ENCODE assay signal across 1 cellular context in genomic region chr19:42175952-42176648, GRCh38.
TF ChIP-seq lines count a peak whose summit lies in the region.

No MANE protein-coding gene starts in this region.

TF ChIP-seq in HEK293, 187 proteins besides CTCF, POLR2A, EP300 and RAD21 (continued from another document and continues in another):
- no peak for TF ChIP-seq ZNF660 (tag by site-specific recombination; IDR thresholded peaks at IDR 0.05)
- TF ChIP-seq ZNF76 (tag by site-specific recombination; IDR thresholded peaks at IDR 0.05; ENCODE audit: borderline replicate concordance, low read depth) = no peak
- TF ChIP-seq PRDM10 (tag by site-specific recombination; IDR thresholded peaks at IDR 0.05) = peak; percentile 78
- no peak for TF ChIP-seq ZNF302 (tag by site-specific recombination; IDR thresholded peaks at IDR 0.05; ENCODE audit: low read depth)
- TF ChIP-seq ZNF23 (tag by site-specific recombination; IDR thresholded peaks at IDR 0.05; ENCODE audit: borderline replicate concordance) = no peak
- TF ChIP-seq ZFP41 (tag by site-specific recombination; IDR thresholded peaks at IDR 0.05; ENCODE audit: borderline replicate concordance) = no peak
- TF ChIP-seq TSHZ1 (tag by site-specific recombination; IDR thresholded peaks at IDR 0.05; ENCODE audit: borderline replicate concordance) = no peak
- no peak for TF ChIP-seq ZNF558 (tag by site-specific recombination; IDR thresholded peaks at IDR 0.05)
- no peak for TF ChIP-seq ZNF510 (tag by site-specific recombination; IDR thresholded peaks at IDR 0.05; ENCODE audit: insufficient replicate concordance)
- TF ChIP-seq ZNF391 (tag by site-specific recombination; IDR thresholded peaks at IDR 0.05; ENCODE audit: borderline replicate concordance, low read depth) = peak; percentile 81; the same call in 1 of the 2 replicates
- TF ChIP-seq ZNF274 (IDR thresholded peaks at IDR 0.05; ENCODE audit: low read length) = no peak
- no peak for TF ChIP-seq ZNF274 (tag by site-specific recombination; IDR thresholded peaks at IDR 0.05; ENCODE audit: borderline replicate concordance)
- no peak for TF ChIP-seq ZNF354C (tag by site-specific recombination; IDR thresholded peaks at IDR 0.05; ENCODE audit: borderline replicate concordance, low read depth)
- 0 out of 2 replicates have a peak, but pooled peaks have one; percentile 48 for TF ChIP-seq ZBTB10 (tag by site-specific recombination; IDR thresholded peaks at IDR 0.05)
- 0 out of 2 replicates have a peak, but pooled peaks have one; percentile 51 for TF ChIP-seq BCL11A (tag by site-specific recombination; IDR thresholded peaks at IDR 0.05; ENCODE audit: low read depth)
- TF ChIP-seq ZNF677 (tag by site-specific recombination; IDR thresholded peaks at IDR 0.05) = no peak
- no peak for TF ChIP-seq ZNF280D (tag by site-specific recombination; IDR thresholded peaks at IDR 0.05)
- no peak for TF ChIP-seq ZNF18 (tag by site-specific recombination; IDR thresholded peaks at IDR 0.05)
- peak; percentile 94 for TF ChIP-seq ZNF335 (tag by site-specific recombination; conservative IDR thresholded peaks at IDR 0.05)
- peak; percentile 58; the same call in 1 of the 2 replicates for TF ChIP-seq KLF8 (tag by site-specific recombination; IDR thresholded peaks at IDR 0.05)
- TF ChIP-seq ZNF692 (tag by site-specific recombination; IDR thresholded peaks at IDR 0.05) = peak; percentile 57; the same call in 1 of the 2 replicates
- no peak for TF ChIP-seq ZFP3 (tag by site-specific recombination; IDR thresholded peaks at IDR 0.05; ENCODE audit: low read depth)
- TF ChIP-seq ZBTB21 (tag by site-specific recombination; IDR thresholded peaks at IDR 0.05) = 0 out of 2 replicates have a peak, but pooled peaks have one; percentile 13
- TF ChIP-seq EGR2 (tag by site-specific recombination; IDR thresholded peaks at IDR 0.05; ENCODE audit: low read depth) = peak; percentile 46; the same call in 1 of the 2 replicates
- TF ChIP-seq ZBTB7A (tag by site-specific recombination; IDR thresholded peaks at IDR 0.05; ENCODE audit: low read depth) = 0 out of 2 replicates have a peak, but pooled peaks have one; percentile 49
- peak; percentile 15; the same call in 1 of the 2 replicates for TF ChIP-seq YY2 (tag by site-specific recombination; IDR thresholded peaks at IDR 0.05)
- no peak for TF ChIP-seq ZNF837 (tag by site-specific recombination; IDR thresholded peaks at IDR 0.05)
- no peak for TF ChIP-seq ZNF10 (tag by site-specific recombination; IDR thresholded peaks at IDR 0.05)
- no peak for TF ChIP-seq ZNF629 (tag by site-specific recombination; IDR thresholded peaks at IDR 0.05)
- TF ChIP-seq ZNF670 (tag by site-specific recombination; IDR thresholded peaks at IDR 0.05; ENCODE audit: low read depth) = no peak
- peak; percentile 97 for TF ChIP-seq ZNF366 (tag by site-specific recombination; conservative IDR thresholded peaks at IDR 0.05)
- TF ChIP-seq KLF16 (tag by site-specific recombination; IDR thresholded peaks at IDR 0.05) = peak; percentile 60; the same call in 1 of the 2 replicates
- TF ChIP-seq REST (tag by site-specific recombination; IDR thresholded peaks at IDR 0.05) = no peak
- no peak for TF ChIP-seq ZNF37A (tag by site-specific recombination; IDR thresholded peaks at IDR 0.05)
- TF ChIP-seq ZSCAN4 (tag by site-specific recombination; IDR thresholded peaks at IDR 0.05) = 0 out of 2 replicates have a peak, but pooled peaks have one; percentile 9
- peak; percentile 84; the same call in 1 of the 2 replicates for TF ChIP-seq ZNF777 (tag by site-specific recombination; IDR thresholded peaks at IDR 0.05; ENCODE audit: borderline replicate concordance)
- TF ChIP-seq ZBTB17 (tag by site-specific recombination; IDR thresholded peaks at IDR 0.05) = peak; percentile 100
